Comparison of ENCODE assay signal across 1 cellular context in the genomic region with DNA sequence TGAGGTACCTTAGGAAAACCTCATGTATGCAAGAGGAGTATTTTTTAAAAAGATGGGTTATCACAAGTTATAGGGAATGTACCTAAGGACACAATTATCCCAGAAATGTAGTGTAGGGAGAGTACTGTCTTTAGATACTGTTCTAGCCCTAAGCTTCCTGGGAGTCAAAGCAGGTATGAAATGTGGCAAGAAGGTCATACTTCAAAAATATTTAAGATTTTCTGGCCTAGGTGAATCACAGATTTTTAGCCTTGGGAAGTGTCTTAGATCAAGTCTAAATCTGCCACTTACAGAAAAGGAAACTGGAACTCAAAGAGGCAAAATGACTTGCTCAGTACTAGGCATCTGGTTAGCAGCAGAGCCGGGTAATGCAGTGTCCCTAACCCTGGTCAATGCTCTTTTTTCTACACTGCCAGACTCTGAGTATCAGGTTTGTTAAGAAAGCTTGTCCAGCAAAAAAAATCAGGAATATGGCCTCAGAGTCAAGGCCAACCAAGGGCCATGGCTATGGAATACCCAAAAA.
TF ChIP-seq lines count a peak whose summit lies in the region.

No MANE protein-coding gene starts in this region.

TF ChIP-seq in GM12878, 131 proteins besides CTCF, POLR2A, EP300 and RAD21:
- TF ChIP-seq STAT1 (conservative IDR thresholded peaks at IDR 0.05) (no peak), ZNF217 (IDR thresholded peaks at IDR 0.05) (0 out of 2 replicates have a peak, but pooled peaks have one; percentile 30), RCOR1 (conservative IDR thresholded peaks at IDR 0.05; ENCODE audit: low read depth, low read length) (no peak), ZNF384 (IDR thresholded peaks at IDR 0.05; ENCODE audit: borderline replicate concordance, low read depth, low read length) (0 out of 2 replicates have a peak, but pooled peaks have one; percentile 6), CHD4 (IDR thresholded peaks at IDR 0.05) (no peak), IKZF1 (conservative IDR thresholded peaks at IDR 0.05) (peak; percentile 40; the same call in 1 of the 2 replicates), JUNB (IDR thresholded peaks at IDR 0.05) (peak; percentile 53; the same call in 1 of the 2 replicates), RUNX3 (IDR thresholded peaks at IDR 0.05; ENCODE audit: low read length) (0 out of 2 replicates have a peak, but pooled peaks have one; percentile 6), IKZF2 (IDR thresholded peaks at IDR 0.05) (peak in 1 of 2 experiments; percentile 31; a peak in 1 of 4 replicates), MXI1 (IDR thresholded peaks at IDR 0.05; ENCODE audit: low read depth, low read length) (no peak), NR2C1 (IDR thresholded peaks at IDR 0.05) (no peak), BCL11A (IDR thresholded peaks at IDR 0.05; ENCODE audit: low read depth, low read length) (0 out of 2 replicates have a peak, but pooled peaks have one; percentile 23)
- TF ChIP-seq, protein P1, sequence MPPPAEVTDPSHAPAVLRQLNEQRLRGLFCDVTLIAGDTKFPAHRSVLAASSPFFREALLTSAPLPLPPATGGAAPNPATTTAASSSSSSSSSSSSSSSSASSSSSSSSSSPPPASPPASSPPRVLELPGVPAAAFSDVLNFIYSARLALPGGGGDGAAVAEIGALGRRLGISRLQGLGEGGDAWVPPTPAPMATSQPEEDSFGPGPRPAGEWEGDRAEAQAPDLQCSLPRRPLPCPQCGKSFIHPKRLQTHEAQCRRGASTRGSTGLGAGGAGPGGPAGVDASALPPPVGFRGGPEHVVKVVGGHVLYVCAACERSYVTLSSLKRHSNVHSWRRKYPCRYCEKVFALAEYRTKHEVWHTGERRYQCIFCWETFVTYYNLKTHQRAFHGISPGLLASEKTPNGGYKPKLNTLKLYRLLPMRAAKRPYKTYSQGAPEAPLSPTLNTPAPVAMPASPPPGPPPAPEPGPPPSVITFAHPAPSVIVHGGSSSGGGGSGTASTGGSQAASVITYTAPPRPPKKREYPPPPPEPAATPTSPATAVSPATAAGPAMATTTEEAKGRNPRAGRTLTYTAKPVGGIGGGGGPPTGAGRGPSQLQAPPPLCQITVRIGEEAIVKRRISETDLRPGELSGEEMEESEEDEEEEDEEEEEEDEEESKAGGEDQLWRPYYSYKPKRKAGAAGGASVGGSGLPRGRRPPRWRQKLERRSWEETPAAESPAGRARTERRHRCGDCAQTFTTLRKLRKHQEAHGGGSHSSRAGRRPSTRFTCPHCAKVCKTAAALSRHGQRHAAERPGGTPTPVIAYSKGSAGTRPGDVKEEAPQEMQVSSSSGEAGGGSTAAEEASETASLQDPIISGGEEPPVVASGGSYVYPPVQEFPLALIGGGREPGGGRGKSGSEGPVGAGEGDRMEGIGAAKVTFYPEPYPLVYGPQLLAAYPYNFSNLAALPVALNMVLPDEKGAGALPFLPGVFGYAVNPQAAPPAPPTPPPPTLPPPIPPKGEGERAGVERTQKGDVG (CRISPR knock-in tag; IDR thresholded peaks at IDR 0.05) = no peak
- TF ChIP-seq, protein P2, sequence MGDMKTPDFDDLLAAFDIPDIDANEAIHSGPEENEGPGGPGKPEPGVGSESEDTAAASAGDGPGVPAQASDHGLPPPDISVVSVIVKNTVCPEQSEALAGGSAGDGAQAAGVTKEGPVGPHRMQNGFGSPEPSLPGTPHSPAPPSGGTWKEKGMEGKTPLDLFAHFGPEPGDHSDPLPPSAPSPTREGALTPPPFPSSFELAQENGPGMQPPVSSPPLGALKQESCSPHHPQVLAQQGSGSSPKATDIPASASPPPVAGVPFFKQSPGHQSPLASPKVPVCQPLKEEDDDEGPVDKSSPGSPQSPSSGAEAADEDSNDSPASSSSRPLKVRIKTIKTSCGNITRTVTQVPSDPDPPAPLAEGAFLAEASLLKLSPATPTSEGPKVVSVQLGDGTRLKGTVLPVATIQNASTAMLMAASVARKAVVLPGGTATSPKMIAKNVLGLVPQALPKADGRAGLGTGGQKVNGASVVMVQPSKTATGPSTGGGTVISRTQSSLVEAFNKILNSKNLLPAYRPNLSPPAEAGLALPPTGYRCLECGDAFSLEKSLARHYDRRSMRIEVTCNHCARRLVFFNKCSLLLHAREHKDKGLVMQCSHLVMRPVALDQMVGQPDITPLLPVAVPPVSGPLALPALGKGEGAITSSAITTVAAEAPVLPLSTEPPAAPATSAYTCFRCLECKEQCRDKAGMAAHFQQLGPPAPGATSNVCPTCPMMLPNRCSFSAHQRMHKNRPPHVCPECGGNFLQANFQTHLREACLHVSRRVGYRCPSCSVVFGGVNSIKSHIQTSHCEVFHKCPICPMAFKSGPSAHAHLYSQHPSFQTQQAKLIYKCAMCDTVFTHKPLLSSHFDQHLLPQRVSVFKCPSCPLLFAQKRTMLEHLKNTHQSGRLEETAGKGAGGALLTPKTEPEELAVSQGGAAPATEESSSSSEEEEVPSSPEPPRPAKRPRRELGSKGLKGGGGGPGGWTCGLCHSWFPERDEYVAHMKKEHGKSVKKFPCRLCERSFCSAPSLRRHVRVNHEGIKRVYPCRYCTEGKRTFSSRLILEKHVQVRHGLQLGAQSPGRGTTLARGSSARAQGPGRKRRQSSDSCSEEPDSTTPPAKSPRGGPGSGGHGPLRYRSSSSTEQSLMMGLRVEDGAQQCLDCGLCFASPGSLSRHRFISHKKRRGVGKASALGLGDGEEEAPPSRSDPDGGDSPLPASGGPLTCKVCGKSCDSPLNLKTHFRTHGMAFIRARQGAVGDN (IDR thresholded peaks at IDR 0.05) = 0 out of 2 replicates have a peak, but pooled peaks have one; percentile 25
- TF ChIP-seq, protein P3, sequence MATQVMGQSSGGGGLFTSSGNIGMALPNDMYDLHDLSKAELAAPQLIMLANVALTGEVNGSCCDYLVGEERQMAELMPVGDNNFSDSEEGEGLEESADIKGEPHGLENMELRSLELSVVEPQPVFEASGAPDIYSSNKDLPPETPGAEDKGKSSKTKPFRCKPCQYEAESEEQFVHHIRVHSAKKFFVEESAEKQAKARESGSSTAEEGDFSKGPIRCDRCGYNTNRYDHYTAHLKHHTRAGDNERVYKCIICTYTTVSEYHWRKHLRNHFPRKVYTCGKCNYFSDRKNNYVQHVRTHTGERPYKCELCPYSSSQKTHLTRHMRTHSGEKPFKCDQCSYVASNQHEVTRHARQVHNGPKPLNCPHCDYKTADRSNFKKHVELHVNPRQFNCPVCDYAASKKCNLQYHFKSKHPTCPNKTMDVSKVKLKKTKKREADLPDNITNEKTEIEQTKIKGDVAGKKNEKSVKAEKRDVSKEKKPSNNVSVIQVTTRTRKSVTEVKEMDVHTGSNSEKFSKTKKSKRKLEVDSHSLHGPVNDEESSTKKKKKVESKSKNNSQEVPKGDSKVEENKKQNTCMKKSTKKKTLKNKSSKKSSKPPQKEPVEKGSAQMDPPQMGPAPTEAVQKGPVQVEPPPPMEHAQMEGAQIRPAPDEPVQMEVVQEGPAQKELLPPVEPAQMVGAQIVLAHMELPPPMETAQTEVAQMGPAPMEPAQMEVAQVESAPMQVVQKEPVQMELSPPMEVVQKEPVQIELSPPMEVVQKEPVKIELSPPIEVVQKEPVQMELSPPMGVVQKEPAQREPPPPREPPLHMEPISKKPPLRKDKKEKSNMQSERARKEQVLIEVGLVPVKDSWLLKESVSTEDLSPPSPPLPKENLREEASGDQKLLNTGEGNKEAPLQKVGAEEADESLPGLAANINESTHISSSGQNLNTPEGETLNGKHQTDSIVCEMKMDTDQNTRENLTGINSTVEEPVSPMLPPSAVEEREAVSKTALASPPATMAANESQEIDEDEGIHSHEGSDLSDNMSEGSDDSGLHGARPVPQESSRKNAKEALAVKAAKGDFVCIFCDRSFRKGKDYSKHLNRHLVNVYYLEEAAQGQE (IDR thresholded peaks at IDR 0.05; ENCODE audit: low read depth, low read length) = peak; percentile 38; the same call in 1 of the 2 replicates
